8 cellular contexts compared by ENCODE assay signal in genomic region chr6:79466222-79466834, GRCh38.
DNase-seq lines count a peak whose midpoint lies in the region; ATAC-seq, FAIRE-seq and TF ChIP-seq lines count a peak whose summit lies in the region.

No MANE protein-coding gene starts in this region.

- WGBS in tibial nerve, 2 donors, result 21 to 30% methylated on average over 6 of the region's 6 CpGs
- 17 to 21% (median 18%) methylated on average over 6 of the region's 6 CpGs for WGBS in ovary, 3 donors

- peaks cover 0 to 1% (median 0%) of the 10 kb centered on the region in 4 donors for H3K4me1 ChIP-seq in tibial nerve
- no peaks in the 10 kb centered on the region for H3K4me1 ChIP-seq in ovary (ENCODE audit: insufficient read depth)

- DNase-seq in D721Med (ENCODE audit: insufficient read length, low spot score) (no peak), HEK293T (ENCODE audit: extremely low spot score) (peak; percentile 12), SHP77 treated with DMSO at 0.1 percent for 48 hours (lab: John Stamatoyannopoulos, UW) (peak; percentile 21), frontal cortex (ENCODE audit: low spot score in 2 of 2) (peak in 1 of 2 donors; percentile 1), tibial nerve (ENCODE audit: low spot score in 2 of 2) (no peak), GM19239 (ENCODE audit: insufficient read length, low spot score) (no peak), ovary (no peak)

- TF ChIP-seq POLR2A in tibial nerve (IDR thresholded peaks at IDR 0.05), result no peak
- no peak for TF ChIP-seq POLR2A in ovary (IDR thresholded peaks at IDR 0.05)

- ATAC-seq in GM19351 (IDR thresholded peaks at IDR 0.05; ENCODE audit: unreplicated experiment), result no peak

- no peaks in the 10 kb centered on the region for H3K36me3 ChIP-seq in tibial nerve
- no peaks in the 10 kb centered on the region for H3K36me3 ChIP-seq in ovary

- CTCF ChIA-PET in HEK293T (lab: Yijun Ruan, JAX), result interaction anchor here (0.8 to 1.3 kb wide), 3 partner anchors 9 to 390 kb away, joined by 3 to 5 read pairs (median 3); no protein-coding TSS in a partner anchor

- intact Hi-C loops in ovary (cut with DNase I), result no loop called here

- no peaks in the 10 kb centered on the region for H3K9me3 ChIP-seq in tibial nerve
- no peaks in the 10 kb centered on the region for H3K9me3 ChIP-seq in ovary

- H3K27me3 ChIP-seq in tibial nerve, result no peaks in the 10 kb centered on the region
- no peaks in the 10 kb centered on the region for H3K27me3 ChIP-seq in ovary

- TF ChIP-seq CTCF in D721Med (IDR thresholded peaks at IDR 0.05; ENCODE audit: insufficient read depth, missing control alignments), result peak; percentile 51
- peak in 4 of 5 experiments; percentile 25 to 50 (median 39) for TF ChIP-seq CTCF in tibial nerve (IDR thresholded peaks at IDR 0.05)
- TF ChIP-seq CTCF in ovary (IDR thresholded peaks at IDR 0.05), result no peak

- no peak for TF ChIP-seq EP300 in tibial nerve (IDR thresholded peaks at IDR 0.05)
- TF ChIP-seq EP300 in ovary (IDR thresholded peaks at IDR 0.05), result no peak

- no peak overlapping the region for H3K27ac ChIP-seq in tibial nerve
- no peak overlapping the region for H3K27ac ChIP-seq in ovary

- POLR2A ChIA-PET in HEK293T (lab: Yijun Ruan, JAX), result no interaction called here

- FAIRE-seq in D721Med (lab: Jason Lieb, UNC), result peak; percentile 71
- FAIRE-seq in frontal cortex (lab: Jason Lieb, UNC), result peak; percentile 87
- FAIRE-seq in GM19239 (lab: Jason Lieb, UNC), result no peak

- H3K4me3 ChIP-seq in tibial nerve (no peak overlapping the region), ovary (no peak overlapping the region)

TF ChIP-seq in HEK293T, 16 proteins besides CTCF, POLR2A, EP300 and RAD21:
- TF ChIP-seq CTBP1 (IDR thresholded peaks at IDR 0.05; ENCODE audit: borderline replicate concordance), result no peak
- no peak for TF ChIP-seq ARNT (IDR thresholded peaks at IDR 0.05)
- no peak for TF ChIP-seq FOXM1 (IDR thresholded peaks at IDR 0.05; ENCODE audit: borderline replicate concordance)
- no peak for TF ChIP-seq SUZ12 (IDR thresholded peaks at IDR 0.05)
- TF ChIP-seq FOXA1 (IDR thresholded peaks at IDR 0.05), result no peak
- no peak for TF ChIP-seq SP1 (IDR thresholded peaks at IDR 0.05)

Comparison
In these comparisons a context has a peak if more than half of its experiments do, and no peak if none do; other contexts are left out.
1. DNase-seq: peak in HEK293T (single experiment) and SHP77 treated with DMSO at 0.1 percent for 48 hours (single experiment); none in D721Med (single experiment), tibial nerve (0 of 2), GM19239 (single experiment) and ovary (0 of 5).
2. CTCF ChIP-seq: peak in D721Med (single experiment) and tibial nerve (4 of 5); none in ovary (0 of 3).